8 cellular contexts compared by ENCODE assay signal in genomic region chr17:57953703-57954420, GRCh38. TPM values are rescaled to one million over a fixed set of nuclear protein-coding genes. Genes with fewer than 3 reads are reported as not detected.
DNase-seq lines count a peak whose midpoint lies in the region; ATAC-seq and TF ChIP-seq lines count a peak whose summit lies in the region.

No MANE protein-coding gene starts in this region.

- H3K27ac Mint-ChIP-seq in activated naive CD4-positive, alpha-beta T cell treated with anti-CD3 and anti-CD28 coated beads, Interleukin-2, amount 10 ng/mL, durations not matched to agents 7 days and 5 days: no peak overlapping the region
- H3K27ac Mint-ChIP-seq in central memory CD8-positive, alpha-beta T cell (ENCODE audit: low read depth): no peak overlapping the region
- H3K27ac Mint-ChIP-seq in mesothelial cell of epicardium (peak overlapping the region; percentile 85), type B pancreatic cell (peak overlapping the region; percentile 87)

- no peak for ATAC-seq in central memory CD8-positive, alpha-beta T cell (replicated peaks; ENCODE audit: extremely low read depth, poor library complexity, severe bottlenecking)
- no peak for ATAC-seq in HG03342 (IDR thresholded peaks at IDR 0.05; ENCODE audit: unreplicated experiment)

- H3K4me3 Mint-ChIP-seq in activated naive CD4-positive, alpha-beta T cell treated with anti-CD3 and anti-CD28 coated beads, Interleukin-2, amount 10 ng/mL, durations not matched to agents 7 days and 5 days: peak overlapping the region; percentile 46
- H3K4me3 Mint-ChIP-seq in central memory CD8-positive, alpha-beta T cell: peak overlapping the region; percentile 64
- H3K4me3 Mint-ChIP-seq in mesothelial cell of epicardium (peak overlapping the region; percentile 70), type B pancreatic cell (peak overlapping the region; percentile 90)

- H3K9me3 Mint-ChIP-seq in activated naive CD4-positive, alpha-beta T cell treated with anti-CD3 and anti-CD28 coated beads, Interleukin-2, amount 10 ng/mL, durations not matched to agents 7 days and 5 days: no peaks in the 10 kb centered on the region
- no peaks in the 10 kb centered on the region for H3K9me3 Mint-ChIP-seq in central memory CD8-positive, alpha-beta T cell
- H3K9me3 Mint-ChIP-seq in mesothelial cell of epicardium (no peaks in the 10 kb centered on the region), type B pancreatic cell (no peaks in the 10 kb centered on the region)

- H3K36me3 Mint-ChIP-seq in activated naive CD4-positive, alpha-beta T cell treated with anti-CD3 and anti-CD28 coated beads, Interleukin-2, amount 10 ng/mL, durations not matched to agents 7 days and 5 days: no peaks in the 10 kb centered on the region
- H3K36me3 Mint-ChIP-seq in central memory CD8-positive, alpha-beta T cell (ENCODE audit: insufficient read depth): peaks cover 2% of the 10 kb centered on the region
- H3K36me3 Mint-ChIP-seq in mesothelial cell of epicardium: no peaks in the 10 kb centered on the region
- H3K36me3 Mint-ChIP-seq in type B pancreatic cell: peaks cover 3% of the 10 kb centered on the region

- TF ChIP-seq CTCF in mesothelial cell of epicardium (IDR thresholded peaks at IDR 0.05; ENCODE audit: unreplicated experiment) (no peak), type B pancreatic cell (conservative IDR thresholded peaks at IDR 0.05) (no peak)

- CTCF ChIA-PET in activated naive CD4-positive, alpha-beta T cell treated with anti-CD3 and anti-CD28 coated beads, Interleukin-2, amount 10 ng/mL, durations not matched to agents 7 days and 5 days (lab: Charles Lee): interaction anchor here (0.6 to 4.1 kb wide), 3 partner anchors 45 to 282 kb away, joined by 3 to 18 read pairs (median 4); no protein-coding TSS in a partner anchor

- peaks cover 65% of the 10 kb centered on the region for H3K27me3 Mint-ChIP-seq in activated naive CD4-positive, alpha-beta T cell treated with anti-CD3 and anti-CD28 coated beads, Interleukin-2, amount 10 ng/mL, durations not matched to agents 7 days and 5 days
- H3K27me3 Mint-ChIP-seq in central memory CD8-positive, alpha-beta T cell: peaks cover 24% of the 10 kb centered on the region
- H3K27me3 Mint-ChIP-seq in mesothelial cell of epicardium (ENCODE audit: low read depth): no peaks in the 10 kb centered on the region
- peaks cover 3% of the 10 kb centered on the region for H3K27me3 Mint-ChIP-seq in type B pancreatic cell

- DNase-seq in activated naive CD4-positive, alpha-beta T cell treated with anti-CD3 and anti-CD28 coated beads, Interleukin-2, amount 10 ng/mL, durations not matched to agents 7 days and 5 days: no peak
- DNase-seq in activated naive CD4-positive, alpha-beta T cell treated with anti-CD3 and anti-CD28 coated beads, Interleukin-2, amount 50 U/mL, for 16 hours: no peak
- no peak for DNase-seq in central memory CD8-positive, alpha-beta T cell (ENCODE audit: low spot score in 2 of 2)
- DNase-seq in mesothelial cell of epicardium (ENCODE audit: low spot score in 2 of 2, unreplicated experiment in 2 of 2) (no peak), type B pancreatic cell (ENCODE audit: extremely low spot score, unreplicated experiment) (no peak), NCI-H1436 (lab: John Stamatoyannopoulos, UW) (no peak)
- DNase-seq in effector CD8-positive, alpha-beta T cell (lab: John Stamatoyannopoulos, UW): no peak

- peaks cover 46% of the 10 kb centered on the region for H3K4me1 Mint-ChIP-seq in activated naive CD4-positive, alpha-beta T cell treated with anti-CD3 and anti-CD28 coated beads, Interleukin-2, amount 10 ng/mL, durations not matched to agents 7 days and 5 days
- H3K4me1 Mint-ChIP-seq in central memory CD8-positive, alpha-beta T cell: peaks cover 37% of the 10 kb centered on the region
- peaks cover 67% of the 10 kb centered on the region for H3K4me1 Mint-ChIP-seq in mesothelial cell of epicardium
- peaks cover 53% of the 10 kb centered on the region for H3K4me1 Mint-ChIP-seq in type B pancreatic cell (ENCODE audit: unreplicated experiment)

RNA-seq across cellular contexts. Expression of gene CUEDC1, which starts 1.4 kb away (rescaled TPM):
- 37.0 to 38.7 TPM (median 37.8 TPM) in 3 replicates for total RNA-seq in mesothelial cell of epicardium
- total RNA-seq in type B pancreatic cell (ENCODE audit: low replicate concordance): 29.8 and 31.3 TPM in 2 replicates

RNA-seq across cellular contexts. Expression of gene VEZF1, which starts 34.2 kb away (rescaled TPM):
- total RNA-seq in mesothelial cell of epicardium (80.6 to 84.9 TPM (median 82.5 TPM) in 3 replicates), type B pancreatic cell (ENCODE audit: low replicate concordance) (53.3 and 73.2 TPM in 2 replicates)

RNA-seq across cellular contexts. Expression of gene SRSF1, which starts 53.2 kb away (rescaled TPM):
- total RNA-seq in mesothelial cell of epicardium (258 to 267 TPM (median 264 TPM) in 3 replicates), type B pancreatic cell (ENCODE audit: low replicate concordance) (200 and 306 TPM in 2 replicates)

Comparison
In these comparisons a context has a peak if more than half of its experiments do, and no peak if none do; other contexts are left out.
1. H3K27ac Mint-ChIP-seq: peak in mesothelial cell of epicardium (single experiment) and type B pancreatic cell (single experiment); none in activated naive CD4-positive, alpha-beta T cell treated with anti-CD3 and anti-CD28 coated beads, Interleukin-2, amount 10 ng/mL, durations not matched to agents 7 days and 5 days (single experiment) and central memory CD8-positive, alpha-beta T cell (single experiment).
2. Peak in every context shown above with its lines, with median percentiles within 50 percentile points of each other: H3K4me3 Mint-ChIP-seq.